ENCODE assay signal across 1 cellular context in the genomic region with DNA sequence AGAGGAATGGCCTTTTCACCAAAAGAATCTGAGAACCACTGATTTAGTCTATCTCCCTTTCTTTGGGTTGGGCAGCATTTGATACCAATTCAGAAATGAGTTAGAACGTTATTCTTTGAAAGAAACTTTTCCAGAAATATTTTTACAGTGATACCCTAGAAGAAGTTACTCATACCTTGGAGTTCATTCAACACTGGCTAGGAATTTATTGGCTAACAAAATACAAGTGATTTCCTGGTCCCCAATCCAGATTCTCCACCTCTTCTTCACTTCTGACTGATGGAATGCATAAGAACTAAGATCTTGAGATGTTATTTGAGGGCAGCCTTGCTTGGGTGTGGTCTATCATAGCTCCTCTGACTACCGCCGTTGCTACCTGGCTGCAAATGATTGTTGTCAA.
TF ChIP-seq lines count a peak whose summit lies in the region.

No MANE protein-coding gene starts in this region.

TF ChIP-seq in IMR-90, 13 proteins besides CTCF, POLR2A, EP300 and RAD21:
- no peak for TF ChIP-seq MAZ (IDR thresholded peaks at IDR 0.05; ENCODE audit: borderline replicate concordance, low read depth, low read length)
- TF ChIP-seq, protein P1, sequence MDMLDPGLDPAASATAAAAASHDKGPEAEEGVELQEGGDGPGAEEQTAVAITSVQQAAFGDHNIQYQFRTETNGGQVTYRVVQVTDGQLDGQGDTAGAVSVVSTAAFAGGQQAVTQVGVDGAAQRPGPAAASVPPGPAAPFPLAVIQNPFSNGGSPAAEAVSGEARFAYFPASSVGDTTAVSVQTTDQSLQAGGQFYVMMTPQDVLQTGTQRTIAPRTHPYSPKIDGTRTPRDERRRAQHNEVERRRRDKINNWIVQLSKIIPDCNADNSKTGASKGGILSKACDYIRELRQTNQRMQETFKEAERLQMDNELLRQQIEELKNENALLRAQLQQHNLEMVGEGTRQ (IDR thresholded peaks at IDR 0.05; ENCODE audit: low read depth, low read length) = no peak
- TF ChIP-seq CEBPB (IDR thresholded peaks at IDR 0.05; ENCODE audit: low read depth, low read length) = no peak
- TF ChIP-seq RCOR1 (IDR thresholded peaks at IDR 0.05; ENCODE audit: insufficient replicate concordance, low read length) = no peak
- no peak for TF ChIP-seq NFE2L2 (IDR thresholded peaks at IDR 0.05; ENCODE audit: low read depth, low read length)
- no peak for TF ChIP-seq CHD1 (IDR thresholded peaks at IDR 0.05; ENCODE audit: low read depth, low read length)
- TF ChIP-seq MAFK (IDR thresholded peaks at IDR 0.05; ENCODE audit: low read depth, low read length) = no peak
- TF ChIP-seq FOS (IDR thresholded peaks at IDR 0.05; ENCODE audit: low read depth, low read length) = no peak
- TF ChIP-seq, protein P2, sequence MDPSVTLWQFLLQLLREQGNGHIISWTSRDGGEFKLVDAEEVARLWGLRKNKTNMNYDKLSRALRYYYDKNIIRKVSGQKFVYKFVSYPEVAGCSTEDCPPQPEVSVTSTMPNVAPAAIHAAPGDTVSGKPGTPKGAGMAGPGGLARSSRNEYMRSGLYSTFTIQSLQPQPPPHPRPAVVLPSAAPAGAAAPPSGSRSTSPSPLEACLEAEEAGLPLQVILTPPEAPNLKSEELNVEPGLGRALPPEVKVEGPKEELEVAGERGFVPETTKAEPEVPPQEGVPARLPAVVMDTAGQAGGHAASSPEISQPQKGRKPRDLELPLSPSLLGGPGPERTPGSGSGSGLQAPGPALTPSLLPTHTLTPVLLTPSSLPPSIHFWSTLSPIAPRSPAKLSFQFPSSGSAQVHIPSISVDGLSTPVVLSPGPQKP (IDR thresholded peaks at IDR 0.05; ENCODE audit: borderline replicate concordance, low read depth, low read length) = no peak
TF ChIP-seq in IMR-90: peak in this region for 0.
